1 cellular context compared by ENCODE assay signal in genomic region chr18:42706029-42706608, GRCh38.
TF ChIP-seq lines count a peak whose summit lies in the region.

No MANE protein-coding gene starts in this region.

TF ChIP-seq in H1, 55 proteins besides CTCF, POLR2A, EP300 and RAD21:
- TF ChIP-seq ATF2 (IDR thresholded peaks at IDR 0.05; ENCODE audit: low read length) (no peak), USF2 (IDR thresholded peaks at IDR 0.05; ENCODE audit: low read length) (no peak), EZH2 (IDR thresholded peaks at IDR 0.05; ENCODE audit: low read depth, low read length, severe bottlenecking) (no peak), FOSL1 (IDR thresholded peaks at IDR 0.05; ENCODE audit: insufficient read depth, low read depth, low read length) (no peak)
